8 cellular contexts compared by ENCODE assay signal in genomic region chr1:64743954-64744491, GRCh38.
DNase-seq lines count a peak whose midpoint lies in the region; TF ChIP-seq lines count a peak whose summit lies in the region.

No MANE protein-coding gene starts in this region.

- H3K9me3 ChIP-seq in BLaER1 treated with 17β-estradiol and CSF1 and Interleukin-3, amounts not matched to agents 10 nM and 100 nM (replicated peaks in 1 of 11) = no peaks in the 10 kb centered on the region
- no peaks in the 10 kb centered on the region for H3K9me3 ChIP-seq in HUES6 (ENCODE audit: control insufficient read depth, insufficient read depth, low read depth, low read length)
- no peaks in the 10 kb centered on the region for H3K9me3 ChIP-seq in muscle layer of duodenum (ENCODE audit: control insufficient read depth in 1 of 2, low read length in 2 of 2)

- H3K36me3 ChIP-seq in BLaER1 treated with 17β-estradiol and CSF1 and Interleukin-3, amounts not matched to agents 10 nM and 100 nM = no peaks in the 10 kb centered on the region
- H3K36me3 ChIP-seq in HUES6 (ENCODE audit: control insufficient read depth, insufficient read depth, low read length) = no peaks in the 10 kb centered on the region
- no peaks in the 10 kb centered on the region for H3K36me3 ChIP-seq in muscle layer of duodenum (ENCODE audit: control insufficient read depth in 1 of 2, insufficient read depth in 2 of 2, low read length in 2 of 2)

- peaks cover 15 to 29% (median 23%) of the 10 kb centered on the region in 10 experiments for H3K4me1 ChIP-seq in BLaER1 treated with 17β-estradiol and CSF1 and Interleukin-3, amounts not matched to agents 10 nM and 100 nM
- H3K4me1 ChIP-seq in HUES6 (ENCODE audit: control insufficient read depth, insufficient read depth, low read length) = peaks cover 8% of the 10 kb centered on the region; the same call in 1 of the 2 replicates
- H3K4me1 ChIP-seq in muscle layer of duodenum (ENCODE audit: control insufficient read depth in 1 of 2, insufficient read depth in 2 of 2, low read length in 2 of 2) = peaks cover 0 to 17% of the 10 kb centered on the region in 2 donors

- H4K20me1 ChIP-seq in BLaER1 treated with 17β-estradiol and CSF1 and Interleukin-3, amounts not matched to agents 10 nM and 100 nM = peaks cover 0 to 12% (median 0%) of the 10 kb centered on the region in 11 experiments; a peak in 3 of 22 replicates

- H3K4me3 ChIP-seq in BLaER1 treated with 17β-estradiol and CSF1 and Interleukin-3, amounts not matched to agents 10 nM and 100 nM = peak overlapping the region; percentile 78 to 96 (median 86)
- peak overlapping the region; percentile 98 for H3K4me3 ChIP-seq in HUES6 (ENCODE audit: low read depth, low read length)
- H3K4me3 ChIP-seq in choroid plexus epithelial cell (ENCODE audit: low read depth, low read length) = peak overlapping the region; percentile 69
- peak overlapping the region; percentile 50 to 94 for H3K4me3 ChIP-seq in muscle layer of duodenum (ENCODE audit: low read depth in 1 of 2, low read length in 2 of 2)

- TF ChIP-seq CTCF in choroid plexus epithelial cell (conservative IDR thresholded peaks at IDR 0.05; ENCODE audit: low read depth, low read length) = no peak

- H3K9ac ChIP-seq in BLaER1 treated with 17β-estradiol and CSF1 and Interleukin-3, amounts not matched to agents 10 nM and 100 nM = peak overlapping the region; percentile 77 to 92 (median 88); a peak in 19 of 22 replicates
- peak overlapping the region; percentile 78 for H3K9ac ChIP-seq in HUES6 (ENCODE audit: low read length)

- DNase-seq in choroid plexus epithelial cell (ENCODE audit: low read depth) = no peak
- DNase-seq in effector CD4-positive, alpha-beta T cell = no peak
- no peak for DNase-seq in GM03348 (ENCODE audit: low spot score)
- DNase-seq in LoVo (ENCODE audit: low spot score) = no peak
- DNase-seq in GF-D8 (lab: John Stamatoyannopoulos, UW) = no peak

- no peaks in the 10 kb centered on the region for H3K27me3 ChIP-seq in BLaER1 treated with 17β-estradiol and CSF1 and Interleukin-3, amounts not matched to agents 10 nM and 100 nM
- H3K27me3 ChIP-seq in HUES6 (ENCODE audit: control insufficient read depth, insufficient read depth, low read length) (no peaks in the 10 kb centered on the region), muscle layer of duodenum (ENCODE audit: low read depth, low read length) (no peaks in the 10 kb centered on the region)

- H3K27ac ChIP-seq in BLaER1 treated with 17β-estradiol and CSF1 and Interleukin-3, amounts not matched to agents 10 nM and 100 nM = peak overlapping the region in 9 of 11 experiments; percentile 76 to 86 (median 85); a peak in 16 of 22 replicates
- H3K27ac ChIP-seq in HUES6 (ENCODE audit: low read depth, low read length) = no peak overlapping the region
- no peak overlapping the region for H3K27ac ChIP-seq in muscle layer of duodenum (ENCODE audit: low read length)

- peak overlapping the region; percentile 74 to 99 (median 88) for H3K4me2 ChIP-seq in BLaER1 treated with 17β-estradiol and CSF1 and Interleukin-3, amounts not matched to agents 10 nM and 100 nM

Comparison
In these comparisons a context has a peak if more than half of its experiments do, and no peak if none do; other contexts are left out.
1. H3K27ac ChIP-seq: peak in BLaER1 treated with 17β-estradiol and CSF1 and Interleukin-3, amounts not matched to agents 10 nM and 100 nM (9 of 11); none in HUES6 (single experiment) and muscle layer of duodenum (single experiment).
2. Peak in every context shown above with its lines, with median percentiles within 50 percentile points of each other: H3K4me3 ChIP-seq.